Comparison of ENCODE assay signal across 10 cellular contexts in genomic region chr1:12903793-12904572, GRCh38. TPM values are rescaled to one million over a fixed set of nuclear protein-coding genes. Genes with fewer than 3 reads are reported as not detected.
"Had no signal": no experiment of that assay in that cellular context is flagged by ENCODE, and none has a peak within 500 bp of the region (broad histone marks: within the 10 kb centered on the region; RNA-seq: fewer than 3 reads in every experiment).

No MANE protein-coding gene starts in this region.

RNA-seq across cellular contexts. Expression of gene PRAMEF10, which starts 5.9 kb away (rescaled TPM):
- total RNA-seq: OCI-LY7, PC-3, PC-9, Peyer's patch, Right ventricle myocardium inferior, Right ventricle myocardium superior, RPMI7951, SJCRH30, SJSA1, SK-MEL-5 had no signal

RNA-seq across cellular contexts. Expression of gene PRAMEF7, which starts 12.4 kb away (rescaled TPM):
- total RNA-seq: OCI-LY7, PC-3, PC-9, Peyer's patch, Right ventricle myocardium inferior, Right ventricle myocardium superior, RPMI7951, SJCRH30, SJSA1, SK-MEL-5 had no signal

RNA-seq across cellular contexts. Expression of gene PRAMEF4, which starts 18.0 kb away (rescaled TPM):
- total RNA-seq: OCI-LY7, PC-3, PC-9, Peyer's patch, Right ventricle myocardium inferior, Right ventricle myocardium superior, RPMI7951, SJCRH30, SJSA1, SK-MEL-5 had no signal

RNA-seq across cellular contexts. Expression of gene PRAMEF6, which starts 43.4 kb away (rescaled TPM):
- total RNA-seq: OCI-LY7, PC-3, PC-9, Peyer's patch, Right ventricle myocardium inferior, Right ventricle myocardium superior, RPMI7951, SJCRH30, SJSA1, SK-MEL-5 had no signal

RNA-seq across cellular contexts. Expression of gene PRAMEF2, which starts 47.1 kb away (rescaled TPM):
- total RNA-seq: OCI-LY7, PC-3, PC-9, Peyer's patch, Right ventricle myocardium inferior, Right ventricle myocardium superior, RPMI7951, SJCRH30, SJSA1, SK-MEL-5 had no signal
